In genomic region chr16:85151603-85152413, GRCh38 we compare ENCODE assay signal across 10 cellular contexts. TPM values are rescaled to one million over a fixed set of nuclear protein-coding genes. Genes with fewer than 3 reads are reported as not detected.
DNase-seq lines count a peak whose midpoint lies in the region; ATAC-seq and TF ChIP-seq lines count a peak whose summit lies in the region.
"Had no signal": no experiment of that assay in that cellular context is flagged by ENCODE, and none has a peak within 500 bp of the region (broad histone marks: within the 10 kb centered on the region; RNA-seq: fewer than 3 reads in every experiment).

No MANE protein-coding gene starts in this region.

- 17 to 26% methylated on average over 14 to 22 of the region's 24 CpGs for WGBS in lower leg skin, 2 donors

- H3K27me3 ChIP-seq in A673 (replicated peaks; ENCODE audit: insufficient read depth, low read depth, low read length, poor library complexity), result no peaks in the 10 kb centered on the region
- H3K27me3 ChIP-seq in uterus, result no peaks in the 10 kb centered on the region

- no peaks in the 10 kb centered on the region for H3K9me3 ChIP-seq in A673 (ENCODE audit: low read depth, low read length, poor library complexity, severe bottlenecking)
- H3K9me3 ChIP-seq in uterus, result no peaks in the 10 kb centered on the region

- H3K36me3 ChIP-seq in A673 (ENCODE audit: insufficient read depth, low read length, poor library complexity, severe bottlenecking), result no peaks in the 10 kb centered on the region
- H3K36me3 ChIP-seq in uterus, result no peaks in the 10 kb centered on the region

- H3K4me3 Mint-ChIP-seq in activated CD4-positive, alpha-beta memory T cell treated with anti-CD3 and anti-CD28 coated beads, Interleukin-2, amount 10 ng/mL, durations not matched to agents 7 days and 5 days, result no peak overlapping the region
- H3K4me3 Mint-ChIP-seq: natural killer cell treated with Interleukin-12 subunit alpha and Interleukin-12 subunit beta and Interleukin-15 and Interleukin-18, amount 100 ng/mL, for 72 hours had no signal

- ATAC-seq in HG03442 (IDR thresholded peaks at IDR 0.05; ENCODE audit: unreplicated experiment), result peak; percentile 65

- H3K36me3 Mint-ChIP-seq in activated CD4-positive, alpha-beta memory T cell treated with anti-CD3 and anti-CD28 coated beads, Interleukin-2, amount 10 ng/mL, durations not matched to agents 7 days and 5 days (ENCODE audit: low read depth), result no peaks in the 10 kb centered on the region
- H3K36me3 Mint-ChIP-seq: natural killer cell treated with Interleukin-12 subunit alpha and Interleukin-12 subunit beta and Interleukin-15 and Interleukin-18, amount 100 ng/mL, for 72 hours had no signal

- peak; percentile 42 for DNase-seq in A673 (ENCODE audit: low spot score)
- DNase-seq in cardiac fibroblast (ENCODE audit: low read depth in 2 of 2), result peak; percentile 67 to 94
- DNase-seq in lower leg skin (ENCODE audit: low spot score in 2 of 2), result peak; percentile 53 to 94
- peak; percentile 84 to 88 for DNase-seq in uterus
- no peak for DNase-seq in DMS79 (lab: John Stamatoyannopoulos, UW)
- no peak for DNase-seq in NCI-H1092 treated with DMSO at 0.1 percent for 48 hours (lab: John Stamatoyannopoulos, UW)
- no peak for DNase-seq in activated CD4-positive, alpha-beta memory T cell treated with anti-CD3 and anti-CD28 coated beads, Interleukin-2, amount 10 ng/mL, durations not matched to agents 7 days and 5 days
- DNase-seq: DND-41 had no signal

- intact Hi-C loops in A673 (cut with micrococcal nuclease; ENCODE audit: unreplicated experiment), result no loop called here
- intact Hi-C loops in lower leg skin (cut with DNase I; ENCODE audit: low total_unique reads), result no loop called here
- intact Hi-C loops in uterus (cut with DNase I; ENCODE audit: low total_unique reads), result no loop called here

- TF ChIP-seq CTCF in A673 (conservative IDR thresholded peaks at IDR 0.05; ENCODE audit: low read depth, low read length), result no peak
- no peak for TF ChIP-seq CTCF in cardiac fibroblast (IDR thresholded peaks at IDR 0.05; ENCODE audit: low read depth, low read length)
- no peak for TF ChIP-seq CTCF in lower leg skin (IDR thresholded peaks at IDR 0.05)
- no peak for TF ChIP-seq CTCF in uterus (IDR thresholded peaks at IDR 0.05)

- H3K27ac ChIP-seq in A673 (ENCODE audit: low read depth, low read length, poor library complexity, severe bottlenecking) (peak overlapping the region; percentile 25), uterus (peak overlapping the region; percentile 72 to 74)

- POLR2A ChIA-PET in A673 (lab: Charles Lee; ENCODE audit: low non-redundant PET), result no interaction called here
- POLR2A ChIA-PET in activated CD4-positive, alpha-beta memory T cell treated with anti-CD3 and anti-CD28 coated beads, Interleukin-2, amount 10 ng/mL, durations not matched to agents 7 days and 5 days (lab: Charles Lee), result no interaction called here

- H3K4me1 ChIP-seq in A673 (ENCODE audit: insufficient read depth, low read length, poor library complexity, severe bottlenecking), result peaks cover 15% of the 10 kb centered on the region
- H3K4me1 ChIP-seq in uterus, result peaks cover 4 to 12% of the 10 kb centered on the region in 2 donors

- no peaks in the 10 kb centered on the region for H3K9me3 Mint-ChIP-seq in activated CD4-positive, alpha-beta memory T cell treated with anti-CD3 and anti-CD28 coated beads, Interleukin-2, amount 10 ng/mL, durations not matched to agents 7 days and 5 days
- H3K9me3 Mint-ChIP-seq: natural killer cell treated with Interleukin-12 subunit alpha and Interleukin-12 subunit beta and Interleukin-15 and Interleukin-18, amount 100 ng/mL, for 72 hours had no signal

- BruUV-seq in A673 (replicated peaks; lab: Mats Ljungman, UMichigan), result no TSS peak

- TF ChIP-seq POLR2A in lower leg skin (IDR thresholded peaks at IDR 0.05) (no peak), uterus (IDR thresholded peaks at IDR 0.05) (no peak)

- peaks cover 2% of the 10 kb centered on the region for H3K27me3 Mint-ChIP-seq in activated CD4-positive, alpha-beta memory T cell treated with anti-CD3 and anti-CD28 coated beads, Interleukin-2, amount 10 ng/mL, durations not matched to agents 7 days and 5 days

- H3K4me1 Mint-ChIP-seq in activated CD4-positive, alpha-beta memory T cell treated with anti-CD3 and anti-CD28 coated beads, Interleukin-2, amount 10 ng/mL, durations not matched to agents 7 days and 5 days, result no peaks in the 10 kb centered on the region

- no peak overlapping the region for H3K4me3 ChIP-seq in A673 (ENCODE audit: low read depth, low read length, poor library complexity, severe bottlenecking)
- H3K4me3 ChIP-seq in cardiac fibroblast (replicated peaks in 1 of 2; ENCODE audit: low read depth in 2 of 2, low read length in 2 of 2), result no peak overlapping the region
- H3K4me3 ChIP-seq in lower leg skin (ENCODE audit: low read depth, poor library complexity, severe bottlenecking), result no peak overlapping the region
- H3K4me3 ChIP-seq in uterus, result no peak overlapping the region

- H3K27ac Mint-ChIP-seq in activated CD4-positive, alpha-beta memory T cell treated with anti-CD3 and anti-CD28 coated beads, Interleukin-2, amount 10 ng/mL, durations not matched to agents 7 days and 5 days, result no peak overlapping the region
- H3K27ac Mint-ChIP-seq: natural killer cell treated with Interleukin-12 subunit alpha and Interleukin-12 subunit beta and Interleukin-15 and Interleukin-18, amount 100 ng/mL, for 72 hours had no signal

- CTCF ChIA-PET in A673 (lab: Charles Lee), result no interaction called here
- CTCF ChIA-PET in activated CD4-positive, alpha-beta memory T cell treated with anti-CD3 and anti-CD28 coated beads, Interleukin-2, amount 10 ng/mL, durations not matched to agents 7 days and 5 days (lab: Charles Lee), result no interaction called here

RNA-seq across cellular contexts. Expression of gene CIBAR2, which starts 39.5 kb away (rescaled TPM):
- total RNA-seq in A673 (2021) (not detected in 2 replicates), lower leg skin (not detected), uterus (1 to 10 TPM in 1 of 4 donors, not detected in 3; 2.4 TPM)
- total RNA-seq in activated CD4-positive, alpha-beta memory T cell treated with anti-CD3 and anti-CD28 coated beads, Interleukin-2, amount 10 ng/mL, durations not matched to agents 7 days and 5 days, result not detected
- total RNA-seq: natural killer cell treated with Interleukin-12 subunit alpha and Interleukin-12 subunit beta and Interleukin-15 and Interleukin-18, amount 100 ng/mL, for 72 hours had no signal

Comparison
In these comparisons a context has a peak if more than half of its experiments do, and no peak if none do; other contexts are left out.
1. DNase-seq: peak in A673 (single experiment), cardiac fibroblast (2 of 2), lower leg skin (2 of 2) and uterus (2 of 2); none in DMS79 (single experiment), NCI-H1092 treated with DMSO at 0.1 percent for 48 hours (single experiment) and activated CD4-positive, alpha-beta memory T cell treated with anti-CD3 and anti-CD28 coated beads, Interleukin-2, amount 10 ng/mL, durations not matched to agents 7 days and 5 days (single experiment).